8 cellular contexts compared by ENCODE assay signal in genomic region chr1:186082235-186082937, GRCh38.
DNase-seq lines count a peak whose midpoint lies in the region; ATAC-seq and TF ChIP-seq lines count a peak whose summit lies in the region.

No MANE protein-coding gene starts in this region.

- TF ChIP-seq CTCF in activated B cell treated with CpG ODN at 0.5 μM for 24 hours (IDR thresholded peaks at IDR 0.05): no peak
- no peak for TF ChIP-seq CTCF in left ventricle myocardium inferior (IDR thresholded peaks at IDR 0.05; ENCODE audit: borderline replicate concordance)

- H3K27me3 ChIP-seq in left ventricle myocardium inferior (ENCODE audit: low read depth): no peaks in the 10 kb centered on the region

- DNase-seq in DMS 273 treated with DMSO at 0.1 percent for 48 hours (lab: John Stamatoyannopoulos, UW) (peak; percentile 65), NCI-H2196 (lab: John Stamatoyannopoulos, UW; ENCODE audit: unreplicated experiment) (peak; percentile 93), activated B cell treated with CpG ODN at 0.5 μM for 24 hours (peak; percentile 39), left ventricle myocardium inferior (peak; percentile 61), skeletal muscle cell (ENCODE audit: low read depth) (peak; percentile 67), midbrain (lab: John Stamatoyannopoulos, UW) (no peak)

- no peaks in the 10 kb centered on the region for H3K9me3 Mint-ChIP-seq in activated B cell treated with CpG ODN at 0.5 μM for 24 hours

- peaks cover 33% of the 10 kb centered on the region for H3K4me1 Mint-ChIP-seq in activated B cell treated with CpG ODN at 0.5 μM for 24 hours

- no peaks in the 10 kb centered on the region for H3K36me3 Mint-ChIP-seq in activated B cell treated with CpG ODN at 0.5 μM for 24 hours (ENCODE audit: low read depth)

- peak overlapping the region; percentile 5 for H3K27ac ChIP-seq in left ventricle myocardium inferior (replicated peaks)

- H3K4me1 ChIP-seq in left ventricle myocardium inferior: peaks cover 10% of the 10 kb centered on the region

- no peaks in the 10 kb centered on the region for H3K9me3 ChIP-seq in left ventricle myocardium inferior (replicated peaks)

- H3K4me3 Mint-ChIP-seq in activated B cell treated with CpG ODN at 0.5 μM for 24 hours: peak overlapping the region; percentile 38

- no peak overlapping the region for H3K4me3 ChIP-seq in left ventricle myocardium inferior
- H3K4me3 ChIP-seq in skeletal muscle cell (ENCODE audit: low read depth, low read length): no peak overlapping the region

- intact Hi-C loops in activated B cell treated with CpG ODN at 0.5 μM for 24 hours (cut with micrococcal nuclease): loop anchor here (10.0 kb wide), 1 partner anchor 1038 kb away; the partner anchor contains the start of gene RNF2
- intact Hi-C loops in left ventricle myocardium inferior (cut with micrococcal nuclease): no loop called here

- peaks cover 6% of the 10 kb centered on the region for H3K36me3 ChIP-seq in left ventricle myocardium inferior

- ATAC-seq in GM19397 (IDR thresholded peaks at IDR 0.05; ENCODE audit: unreplicated experiment) (peak; percentile 79), HG03342 (IDR thresholded peaks at IDR 0.05; ENCODE audit: unreplicated experiment) (peak; percentile 70), activated B cell treated with CpG ODN at 0.5 μM for 24 hours (ENCODE audit: low read depth) (peak; percentile 78)

- CTCF ChIA-PET in activated B cell treated with CpG ODN at 0.5 μM for 24 hours (lab: Charles Lee): no interaction called here

- peak overlapping the region; percentile 69 for H3K27ac Mint-ChIP-seq in activated B cell treated with CpG ODN at 0.5 μM for 24 hours

- POLR2A ChIA-PET in activated B cell treated with CpG ODN at 0.5 μM for 24 hours (lab: Charles Lee): no interaction called here

- no peaks in the 10 kb centered on the region for H3K27me3 Mint-ChIP-seq in activated B cell treated with CpG ODN at 0.5 μM for 24 hours
